Comparison of ENCODE assay signal across 20 cellular contexts in genomic region chr2:68716539-68716938, GRCh38. TPM values are rescaled to one million over a fixed set of nuclear protein-coding genes. Genes with fewer than 3 reads are reported as not detected.
A peak's percentile ranks its signal among the peaks of the same experiment; 100 is the strongest.
DNase-seq lines count a peak whose midpoint lies in the region; ATAC-seq and TF ChIP-seq lines count a peak whose summit lies in the region.
"Had no signal": no experiment of that assay in that cellular context is flagged by ENCODE, and none has a peak within 500 bp of the region (broad histone marks: within the 10 kb centered on the region; RNA-seq: fewer than 3 reads in every experiment).

No MANE protein-coding gene starts in this region.

- no peaks in the 10 kb centered on the region for H3K36me3 ChIP-seq in CD8-positive, alpha-beta T cell (ENCODE audit: insufficient read depth, low read length)
- H3K36me3 ChIP-seq: lower lobe of right lung, prostate gland, tibial nerve had no signal

- intact Hi-C loops in CD8-positive, alpha-beta T cell (cut with DNase I, micrococcal nuclease) = loop anchor here in 1 of 2 experiments (5.0 kb wide), 1 partner anchor 229 kb away; no protein-coding TSS in a partner anchor
- intact Hi-C loops in activated CD8-positive, alpha-beta T cell treated with anti-CD3 and anti-CD28 coated beads for 36 hours (cut with micrococcal nuclease) = loop anchor here (2.0 to 5.0 kb wide), 2 partner anchors 18 to 121 kb away; partner anchors contain the start of gene ARHGAP25

- H3K27me3 ChIP-seq in CD8-positive, alpha-beta T cell (ENCODE audit: insufficient read depth, low read length) = no peaks in the 10 kb centered on the region
- H3K27me3 ChIP-seq: tibial nerve had no signal

- H3K27ac Mint-ChIP-seq in CD8-positive, alpha-beta T cell = peak overlapping the region; percentile 29
- H3K27ac Mint-ChIP-seq in activated CD8-positive, alpha-beta T cell treated with anti-CD3 and anti-CD28 coated beads for 36 hours = peak overlapping the region; percentile 76
- H3K27ac Mint-ChIP-seq in naive thymus-derived CD8-positive, alpha-beta T cell = peak overlapping the region in 8 of 10 donors; percentile 27 to 92 (median 66)

- no peaks in the 10 kb centered on the region for H3K9me3 ChIP-seq in CD8-positive, alpha-beta T cell (ENCODE audit: low read length)
- H3K9me3 ChIP-seq: lower lobe of right lung, prostate gland, tibial nerve had no signal

- H3K27me3 Mint-ChIP-seq in CD8-positive, alpha-beta T cell (ENCODE audit: low read depth) = no peaks in the 10 kb centered on the region
- H3K27me3 Mint-ChIP-seq in activated CD8-positive, alpha-beta T cell treated with anti-CD3 and anti-CD28 coated beads for 36 hours = peaks cover 2% of the 10 kb centered on the region
- no peaks in the 10 kb centered on the region for H3K27me3 Mint-ChIP-seq in naive thymus-derived CD8-positive, alpha-beta T cell

- H3K27ac ChIP-seq in CD8-positive, alpha-beta T cell (ENCODE audit: low read depth, low read length) = no peak overlapping the region
- H3K27ac ChIP-seq: C4-2B, lower lobe of right lung, prostate gland, RWPE1, tibial nerve, VCaP had no signal

- H3K9me3 Mint-ChIP-seq in CD8-positive, alpha-beta T cell = no peaks in the 10 kb centered on the region
- H3K9me3 Mint-ChIP-seq in activated CD8-positive, alpha-beta T cell treated with anti-CD3 and anti-CD28 coated beads for 36 hours = no peaks in the 10 kb centered on the region
- no peaks in the 10 kb centered on the region for H3K9me3 Mint-ChIP-seq in naive thymus-derived CD8-positive, alpha-beta T cell

- CTCF ChIA-PET in CD8-positive, alpha-beta T cell (lab: Charles Lee) = interaction anchor here (0.6 to 4.3 kb wide), 10 partner anchors 17 to 255 kb away, joined by 3 to 24 read pairs (median 5); partner anchors contain the start of gene ARHGAP25
- CTCF ChIA-PET in activated CD8-positive, alpha-beta T cell treated with anti-CD3 and anti-CD28 coated beads for 36 hours (lab: Charles Lee) = interaction anchor here (0.8 to 3.0 kb wide), 14 partner anchors 10 to 253 kb away, joined by 3 to 18 read pairs (median 4); partner anchors contain the start of gene ARHGAP25

- peaks cover 72% of the 10 kb centered on the region for H3K4me1 Mint-ChIP-seq in CD8-positive, alpha-beta T cell (ENCODE audit: low read depth)
- peaks cover 73% of the 10 kb centered on the region for H3K4me1 Mint-ChIP-seq in activated CD8-positive, alpha-beta T cell treated with anti-CD3 and anti-CD28 coated beads for 36 hours (ENCODE audit: low read depth)
- H3K4me1 Mint-ChIP-seq in naive thymus-derived CD8-positive, alpha-beta T cell = peaks cover 32 to 85% (median 74%) of the 10 kb centered on the region in 4 donors

- no peaks in the 10 kb centered on the region for H3K36me3 Mint-ChIP-seq in CD8-positive, alpha-beta T cell
- no peaks in the 10 kb centered on the region for H3K36me3 Mint-ChIP-seq in activated CD8-positive, alpha-beta T cell treated with anti-CD3 and anti-CD28 coated beads for 36 hours (ENCODE audit: low read depth)
- H3K36me3 Mint-ChIP-seq in naive thymus-derived CD8-positive, alpha-beta T cell = no peaks in the 10 kb centered on the region

- POLR2A ChIA-PET in CD8-positive, alpha-beta T cell (lab: Charles Lee) = interaction anchor here (1.6 kb wide), 1 partner anchor 48 kb away, joined by 8 read pairs; no protein-coding TSS in a partner anchor
- POLR2A ChIA-PET in activated CD8-positive, alpha-beta T cell treated with anti-CD3 and anti-CD28 coated beads for 36 hours (lab: Charles Lee) = interaction anchor here (1.1 to 8.9 kb wide), 5 partner anchors 24 to 198 kb away, joined by 3 to 111 read pairs (median 3); no protein-coding TSS in a partner anchor
- POLR2A ChIA-PET in naive thymus-derived CD8-positive, alpha-beta T cell (lab: Charles Lee) = interaction anchor here (1.3 kb wide), 1 partner anchor 50 kb away, joined by 3 read pairs; no protein-coding TSS in a partner anchor

- ATAC-seq in CD8-positive, alpha-beta T cell = no peak
- ATAC-seq in GM19452 (IDR thresholded peaks at IDR 0.05; ENCODE audit: unreplicated experiment) (peak; percentile 40), left lobe of liver (no peak)
- ATAC-seq in activated CD8-positive, alpha-beta T cell treated with anti-CD3 and anti-CD28 coated beads for 36 hours = peak; percentile 15
- no peak for ATAC-seq in naive thymus-derived CD8-positive, alpha-beta T cell
- ATAC-seq: lower lobe of right lung had no signal

- H3K4me3 Mint-ChIP-seq in CD8-positive, alpha-beta T cell = no peak overlapping the region
- peak overlapping the region; percentile 15 for H3K4me3 Mint-ChIP-seq in activated CD8-positive, alpha-beta T cell treated with anti-CD3 and anti-CD28 coated beads for 36 hours
- peak overlapping the region in 3 of 10 donors; percentile 12 to 32 (median 17) for H3K4me3 Mint-ChIP-seq in naive thymus-derived CD8-positive, alpha-beta T cell

- no peak for DNase-seq in CD8-positive, alpha-beta T cell
- peak; percentile 55 for DNase-seq in activated CD8-positive, alpha-beta T cell treated with anti-CD3 and anti-CD28 coated beads for 36 hours
- DNase-seq in naive thymus-derived CD8-positive, alpha-beta T cell = no peak
- DNase-seq in SHP77 treated with DMSO at 0.1 percent for 48 hours (lab: John Stamatoyannopoulos, UW) (no peak), NCI-H1436 treated with DMSO at 0.1 percent for 48 hours (lab: John Stamatoyannopoulos, UW) (no peak), left lobe of liver (ENCODE audit: low spot score) (no peak)
- DNase-seq: amniotic stem cell; caudate nucleus; effector CD4-positive, alpha-beta T cell; head of caudate nucleus; lower lobe of right lung; NCI-H1694; NCI-H345 had no signal

- TF ChIP-seq CTCF in CD8-positive, alpha-beta T cell (IDR thresholded peaks at IDR 0.05) = no peak
- no peak for TF ChIP-seq CTCF in activated CD8-positive, alpha-beta T cell treated with anti-CD3 and anti-CD28 coated beads for 36 hours (IDR thresholded peaks at IDR 0.05)

- peaks cover 63% of the 10 kb centered on the region for H3K4me1 ChIP-seq in CD8-positive, alpha-beta T cell (ENCODE audit: insufficient read depth, low read length)
- H3K4me1 ChIP-seq: prostate gland had no signal

- no peak overlapping the region for H3K4me3 ChIP-seq in CD8-positive, alpha-beta T cell (ENCODE audit: low read depth, low read length)
- H3K4me3 ChIP-seq: lower lobe of right lung, prostate gland, tibial nerve had no signal

RNA-seq across cellular contexts. Expression of gene ARHGAP25, which starts 18.1 kb away (rescaled TPM):
- total RNA-seq in CD8-positive, alpha-beta T cell = 10 to 100 TPM; 35.8 to 36.7 TPM
- total RNA-seq in activated CD8-positive, alpha-beta T cell treated with anti-CD3 and anti-CD28 coated beads for 36 hours = 10 to 100 TPM; 59.3 to 61.5 TPM
- 100 to 1,000 TPM; 124 TPM for total RNA-seq in naive thymus-derived CD8-positive, alpha-beta T cell
- 100 to 1,000 TPM in 1 of 3 donors, 10 to 100 TPM in 2; 76.5 to 104 (median 95.4) TPM for polyA plus RNA-seq in naive thymus-derived CD8-positive, alpha-beta T cell
- total RNA-seq in left lobe of liver = 4.7 TPM
- total RNA-seq: myocyte had no signal

Comparison
In these comparisons a context has a peak if more than half of its experiments do, and no peak if none do; other contexts are left out.
1. ATAC-seq: peak in GM19452 (single experiment) and activated CD8-positive, alpha-beta T cell treated with anti-CD3 and anti-CD28 coated beads for 36 hours (single experiment); none in CD8-positive, alpha-beta T cell (single experiment), naive thymus-derived CD8-positive, alpha-beta T cell (0 of 2) and left lobe of liver (single experiment).
2. Peak in every context shown above with its lines, with median percentiles within 50 percentile points of each other: H3K27ac Mint-ChIP-seq.